9 cellular contexts compared by ENCODE assay signal in genomic region chr10:100826661-100826982, GRCh38.
DNase-seq lines count a peak whose midpoint lies in the region; ATAC-seq and TF ChIP-seq lines count a peak whose summit lies in the region.
"Had no signal": no experiment of that assay in that cellular context is flagged by ENCODE, and none has a peak within 500 bp of the region (broad histone marks: within the 10 kb centered on the region; RNA-seq: fewer than 3 reads in every experiment).

No MANE protein-coding gene starts in this region.

- H3K4me2 ChIP-seq in mesenchymal stem cell (ENCODE audit: low read length, poor library complexity, severe bottlenecking), result peak overlapping the region; percentile 25

- H3K4me1 Mint-ChIP-seq in activated T-cell treated with anti-CD3 and anti-CD28 coated beads, Interleukin-2, amount 50 U/mL, for 72 hours (ENCODE audit: low read depth), result peaks cover 36% of the 10 kb centered on the region
- H3K4me1 Mint-ChIP-seq in type B pancreatic cell (ENCODE audit: unreplicated experiment), result peaks cover 14% of the 10 kb centered on the region

- peaks cover 94 to 97% of the 10 kb centered on the region in 2 experiments for H3K27me3 ChIP-seq in mesenchymal stem cell (ENCODE audit: control insufficient read depth in 1 of 2, insufficient read depth in 1 of 2, low read length in 2 of 2)

- H3K27me3 Mint-ChIP-seq in activated T-cell treated with anti-CD3 and anti-CD28 coated beads, Interleukin-2, amount 50 U/mL, for 72 hours (ENCODE audit: low read depth), result peaks cover 44% of the 10 kb centered on the region
- peaks cover 73% of the 10 kb centered on the region for H3K27me3 Mint-ChIP-seq in type B pancreatic cell

- no peak overlapping the region for H2BK15ac ChIP-seq in mesenchymal stem cell (ENCODE audit: low read depth, poor library complexity, severe bottlenecking)

- peak overlapping the region in 1 of 2 experiments; percentile 9 for H3K23ac ChIP-seq in mesenchymal stem cell (ENCODE audit: low read length in 2 of 2)

- H2AK5ac ChIP-seq in mesenchymal stem cell (ENCODE audit: low read length, severe bottlenecking), result no peak overlapping the region

- H3K4me1 ChIP-seq in mesenchymal stem cell (ENCODE audit: control insufficient read depth, insufficient read depth, low read depth, low read length), result peaks cover 28% of the 10 kb centered on the region

- H3K9me3 Mint-ChIP-seq in activated T-cell treated with anti-CD3 and anti-CD28 coated beads, Interleukin-2, amount 50 U/mL, for 72 hours, result no peaks in the 10 kb centered on the region
- H3K9me3 Mint-ChIP-seq in type B pancreatic cell, result no peaks in the 10 kb centered on the region
- H3K9me3 Mint-ChIP-seq: activated CD4-positive, alpha-beta T cell treated with anti-CD3 and anti-CD28 coated beads, Interleukin-2, amount 10 ng/mL, durations not matched to agents 7 days and 5 days had no signal

- H4K8ac ChIP-seq in mesenchymal stem cell (ENCODE audit: low read length), result no peak overlapping the region

- no peak overlapping the region for H2AFZ ChIP-seq in mesenchymal stem cell (ENCODE audit: low read depth, low read length)

- peak overlapping the region; percentile 75 for H3K4me3 ChIP-seq in coronary artery
- peak overlapping the region in 1 of 2 experiments; percentile 36 for H3K4me3 ChIP-seq in mesenchymal stem cell (ENCODE audit: insufficient read depth in 1 of 2, low read depth in 1 of 2, low read length in 2 of 2)

- H3K4ac ChIP-seq in mesenchymal stem cell (ENCODE audit: low read depth in 1 of 2, low read length in 2 of 2), result no peak overlapping the region

- peaks cover 2 to 5% of the 10 kb centered on the region in 2 donors for H3K36me3 Mint-ChIP-seq in activated T-cell treated with anti-CD3 and anti-CD28 coated beads, Interleukin-2, amount 50 U/mL, for 72 hours (ENCODE audit: insufficient read depth in 2 of 2)
- no peaks in the 10 kb centered on the region for H3K36me3 Mint-ChIP-seq in type B pancreatic cell

- H3K79me1 ChIP-seq in mesenchymal stem cell (replicated peaks; ENCODE audit: low read length, poor library complexity, severe bottlenecking), result no peaks in the 10 kb centered on the region

- no peaks in the 10 kb centered on the region for H3K36me3 ChIP-seq in mesenchymal stem cell (ENCODE audit: control insufficient read depth in 1 of 2, insufficient read depth in 2 of 2, low read depth in 1 of 2, low read length in 2 of 2)

- H4K91ac ChIP-seq in mesenchymal stem cell (ENCODE audit: low read length), result no peak overlapping the region

- DNase-seq in activated T-cell treated with anti-CD3 and anti-CD28 coated beads, Interleukin-2, amount 50 U/mL, for 72 hours, result no peak
- no peak for DNase-seq in activated T-cell treated with anti-CD3 and anti-CD28 coated beads, Interleukin-2, amount 50 U/mL, for 48 hours
- DNase-seq in coronary artery (ENCODE audit: low spot score), result no peak
- no peak for DNase-seq in mesenchymal stem cell
- DNase-seq in type B pancreatic cell (ENCODE audit: extremely low spot score, unreplicated experiment), result no peak
- no peak for DNase-seq in cerebellar nuclear complex (lab: John Stamatoyannopoulos, UW)
- no peak for DNase-seq in NCI-H2107 (lab: John Stamatoyannopoulos, UW)
- DNase-seq: activated CD4-positive, alpha-beta T cell treated with anti-CD3 and anti-CD28 coated beads, Interleukin-2, amount 10 ng/mL, durations not matched to agents 7 days and 5 days had no signal

- H3K18ac ChIP-seq in mesenchymal stem cell (ENCODE audit: low read depth in 1 of 2, low read length in 2 of 2), result no peak overlapping the region

- H2BK5ac ChIP-seq in mesenchymal stem cell (ENCODE audit: low read depth, low read length, poor library complexity, severe bottlenecking), result no peak overlapping the region

- H2BK12ac ChIP-seq in mesenchymal stem cell (ENCODE audit: low read length in 2 of 2), result no peak overlapping the region

- no peak overlapping the region for H3K9ac ChIP-seq in mesenchymal stem cell (ENCODE audit: low read length)

- no peak overlapping the region for H2BK120ac ChIP-seq in mesenchymal stem cell (ENCODE audit: low read depth, low read length)

- no peak overlapping the region for H3K14ac ChIP-seq in mesenchymal stem cell (ENCODE audit: low read length in 2 of 2)

- no peak overlapping the region for H3K27ac Mint-ChIP-seq in activated T-cell treated with anti-CD3 and anti-CD28 coated beads, Interleukin-2, amount 50 U/mL, for 72 hours
- H3K27ac Mint-ChIP-seq in type B pancreatic cell, result no peak overlapping the region
- H3K27ac Mint-ChIP-seq: activated CD4-positive, alpha-beta T cell treated with anti-CD3 and anti-CD28 coated beads, Interleukin-2, amount 10 ng/mL, durations not matched to agents 7 days and 5 days had no signal

- H3K4me3 Mint-ChIP-seq in activated T-cell treated with anti-CD3 and anti-CD28 coated beads, Interleukin-2, amount 50 U/mL, for 72 hours, result peak overlapping the region; percentile 76 to 86
- H3K4me3 Mint-ChIP-seq in type B pancreatic cell, result peak overlapping the region; percentile 59

- H3K27ac ChIP-seq in coronary artery, result no peak overlapping the region
- no peak overlapping the region for H3K27ac ChIP-seq in mesenchymal stem cell (ENCODE audit: low read length, poor library complexity, severe bottlenecking)

- WGBS in mesenchymal stem cell, result 6% methylated on average over 30 of the region's 41 CpGs

- H3K9me3 ChIP-seq in mesenchymal stem cell (ENCODE audit: control insufficient read depth, low read length), result no peaks in the 10 kb centered on the region

- TF ChIP-seq CTCF in coronary artery (IDR thresholded peaks at IDR 0.05), result no peak
- no peak for TF ChIP-seq CTCF in type B pancreatic cell (conservative IDR thresholded peaks at IDR 0.05)

- ATAC-seq in activated T-cell treated with anti-CD3 and anti-CD28 coated beads, Interleukin-2, amount 50 U/mL, for 72 hours (replicated peaks in 1 of 2), result peak; percentile 20
- no peak for ATAC-seq in GM21367 (IDR thresholded peaks at IDR 0.05; ENCODE audit: unreplicated experiment)
